11 cellular contexts compared by ENCODE assay signal in the genomic region with DNA sequence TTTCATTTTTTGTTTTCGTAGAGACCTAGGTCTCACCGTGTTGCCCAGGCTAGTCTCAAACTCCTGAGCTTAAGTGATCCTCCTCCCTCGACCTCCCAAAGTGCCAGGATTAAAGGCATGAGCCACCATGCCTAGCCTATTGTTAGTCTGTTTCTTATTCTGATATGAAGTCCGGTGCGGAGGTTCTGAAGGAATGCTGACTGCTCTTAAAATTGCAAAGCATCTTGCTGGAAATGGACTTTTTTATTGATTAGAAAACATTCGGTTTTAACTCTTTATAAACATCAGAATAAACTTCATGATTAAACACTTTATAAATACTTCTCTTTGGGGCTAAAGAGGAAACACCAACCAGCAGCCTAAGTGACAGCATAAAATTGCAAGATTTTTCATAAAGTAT. TPM values are rescaled to one million over a fixed set of nuclear protein-coding genes. Genes with fewer than 3 reads are reported as not detected.
DNase-seq lines count a peak whose midpoint lies in the region; ATAC-seq, FAIRE-seq and TF ChIP-seq lines count a peak whose summit lies in the region.
"Had no signal": no experiment of that assay in that cellular context is flagged by ENCODE, and none has a peak within 500 bp of the region (broad histone marks: within the 10 kb centered on the region; RNA-seq: fewer than 3 reads in every experiment).

No MANE protein-coding gene starts in this region.

- H3K4me3 Mint-ChIP-seq in activated naive CD4-positive, alpha-beta T cell treated with anti-CD3 and anti-CD28 coated beads, Interleukin-2, amount 50 U/mL, for 24 hours: peak overlapping the region; percentile 92
- H3K4me3 Mint-ChIP-seq in brain: peak overlapping the region in 3 of 5 experiments; percentile 87 to 96 (median 96)

- H3K9me3 ChIP-seq in mucosa of rectum (ENCODE audit: control insufficient read depth in 2 of 2, low read length in 2 of 2): no peaks in the 10 kb centered on the region
- no peaks in the 10 kb centered on the region for H3K9me3 ChIP-seq in upper lobe of right lung
- H3K9me3 ChIP-seq: heart right ventricle had no signal

- H3K4me3 ChIP-seq in mucosa of rectum (ENCODE audit: low read length in 2 of 2) (peak overlapping the region; percentile 95 to 99), upper lobe of right lung (peak overlapping the region; percentile 96)

- no peak for TF ChIP-seq CTCF in brain (conservative IDR thresholded peaks at IDR 0.05)
- no peak for TF ChIP-seq CTCF in upper lobe of right lung (IDR thresholded peaks at IDR 0.05)

- intact Hi-C loops in upper lobe of right lung (cut with DNase I): no loop called here

- H3K9ac ChIP-seq in mucosa of rectum (ENCODE audit: low read depth in 1 of 2, low read length in 2 of 2): peak overlapping the region; percentile 46 to 60

- H3K36me3 ChIP-seq in mucosa of rectum (ENCODE audit: control insufficient read depth in 2 of 2, insufficient read depth in 2 of 2, low read length in 2 of 2): peaks cover 12 to 20% of the 10 kb centered on the region in 2 donors
- H3K36me3 ChIP-seq in upper lobe of right lung: peaks cover 17% of the 10 kb centered on the region

- no peaks in the 10 kb centered on the region for H3K27me3 Mint-ChIP-seq in activated naive CD4-positive, alpha-beta T cell treated with anti-CD3 and anti-CD28 coated beads, Interleukin-2, amount 50 U/mL, for 24 hours
- H3K27me3 Mint-ChIP-seq in brain: peaks cover 39% of the 10 kb centered on the region

- H3K4me1 ChIP-seq in mucosa of rectum (ENCODE audit: control insufficient read depth in 2 of 2, insufficient read depth in 2 of 2, low read length in 2 of 2): peaks cover 30 to 45% of the 10 kb centered on the region in 2 donors
- H3K4me1 ChIP-seq in upper lobe of right lung: peaks cover 61% of the 10 kb centered on the region

- no peak for ATAC-seq in upper lobe of right lung
- ATAC-seq in HG02642 (IDR thresholded peaks at IDR 0.05; ENCODE audit: poor library complexity, unreplicated experiment): no peak
- no peak for ATAC-seq in GM21528 (IDR thresholded peaks at IDR 0.05; ENCODE audit: low FRiP score, unreplicated experiment)
- ATAC-seq: heart right ventricle had no signal

- H3K27ac Mint-ChIP-seq in activated naive CD4-positive, alpha-beta T cell treated with anti-CD3 and anti-CD28 coated beads, Interleukin-2, amount 50 U/mL, for 24 hours: peak overlapping the region; percentile 94
- H3K27ac Mint-ChIP-seq in brain: no peak overlapping the region

- H3K27ac ChIP-seq in mucosa of rectum (ENCODE audit: low read depth in 2 of 2, low read length in 2 of 2): peak overlapping the region; percentile 17 to 51
- H3K27ac ChIP-seq in upper lobe of right lung: peak overlapping the region; percentile 65
- H3K27ac ChIP-seq: C4-2B had no signal

- peaks cover 56% of the 10 kb centered on the region for H3K36me3 Mint-ChIP-seq in activated naive CD4-positive, alpha-beta T cell treated with anti-CD3 and anti-CD28 coated beads, Interleukin-2, amount 50 U/mL, for 24 hours
- peaks cover 22% of the 10 kb centered on the region for H3K36me3 Mint-ChIP-seq in brain

- no peaks in the 10 kb centered on the region for H3K9me3 Mint-ChIP-seq in activated naive CD4-positive, alpha-beta T cell treated with anti-CD3 and anti-CD28 coated beads, Interleukin-2, amount 50 U/mL, for 24 hours
- H3K9me3 Mint-ChIP-seq in brain: peaks cover 0 to 4% (median 0%) of the 10 kb centered on the region in 5 experiments

- peaks cover 38% of the 10 kb centered on the region for H3K4me1 Mint-ChIP-seq in activated naive CD4-positive, alpha-beta T cell treated with anti-CD3 and anti-CD28 coated beads, Interleukin-2, amount 50 U/mL, for 24 hours
- H3K4me1 Mint-ChIP-seq in brain: peaks cover 42% of the 10 kb centered on the region

- no peaks in the 10 kb centered on the region for H3K27me3 ChIP-seq in mucosa of rectum (ENCODE audit: control insufficient read depth in 2 of 2, insufficient read depth in 2 of 2, low read length in 2 of 2)
- H3K27me3 ChIP-seq in upper lobe of right lung: no peaks in the 10 kb centered on the region
- H3K27me3 ChIP-seq: heart right ventricle had no signal

- no peak for DNase-seq in activated naive CD4-positive, alpha-beta T cell treated with anti-CD3 and anti-CD28 coated beads, Interleukin-2, amount 50 U/mL, for 16 hours
- DNase-seq in upper lobe of right lung: no peak
- no peak for DNase-seq in HTR-8/SVneo (ENCODE audit: insufficient read length, low spot score)
- DNase-seq: heart right ventricle, NCI-H1417 had no signal

- FAIRE-seq in HTR-8/SVneo (lab: Jason Lieb, UNC): no peak

RNA-seq across cellular contexts. Expression of a gene that starts 3.2 kb away (rescaled TPM):
- 2.1 TPM for polyA plus RNA-seq in brain (ENCODE audit: insufficient read depth, low read depth, low replicate concordance)
- 45.9 TPM for total RNA-seq in upper lobe of right lung
